In the genomic region with DNA sequence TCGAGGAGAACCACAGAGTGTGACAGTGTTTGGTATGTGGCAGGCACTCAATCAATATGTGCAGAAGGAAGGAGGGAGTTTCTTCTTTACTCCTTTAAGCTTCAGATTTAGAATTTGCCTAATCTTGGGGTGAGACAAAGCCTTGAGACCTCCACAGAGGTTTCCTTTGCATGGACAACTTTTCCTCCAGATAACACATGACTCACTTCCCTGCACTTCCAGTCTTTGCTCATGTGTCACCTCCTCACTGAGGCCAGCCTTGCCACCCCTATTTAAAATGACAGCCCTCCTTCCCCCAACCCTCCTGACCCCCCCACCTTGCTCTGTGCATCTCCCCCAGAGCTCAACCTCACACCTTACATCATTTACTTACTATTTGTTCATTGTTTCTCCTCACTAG, we compare ENCODE assay signal across 27 cellular contexts. TPM values are rescaled to one million over a fixed set of nuclear protein-coding genes. Genes with fewer than 3 reads are reported as not detected.
A peak's percentile ranks its signal among the peaks of the same experiment; 100 is the strongest.
DNase-seq lines count a peak whose midpoint lies in the region; ATAC-seq, FAIRE-seq and TF ChIP-seq lines count a peak whose summit lies in the region.
"Had no signal": no experiment of that assay in that cellular context is flagged by ENCODE, and none has a peak within 500 bp of the region (broad histone marks: within the 10 kb centered on the region; RNA-seq: fewer than 3 reads in every experiment).

No MANE protein-coding gene starts in this region.

- peaks cover 0 to 18% (median 2%) of the 10 kb centered on the region in 12 donors for H3K9me3 ChIP-seq in heart left ventricle
- H3K9me3 ChIP-seq in GM12878 (replicated peaks; ENCODE audit: control insufficient read depth, insufficient read depth, low read length), result no peaks in the 10 kb centered on the region; the same call in 2 of the 3 replicates
- no peaks in the 10 kb centered on the region for H3K9me3 ChIP-seq in right cardiac atrium (ENCODE audit: control insufficient read depth, low read length)
- H3K9me3 ChIP-seq in transverse colon, result peaks cover 0 to 9% of the 10 kb centered on the region in 2 donors
- peaks cover 0 to 3% (median 1%) of the 10 kb centered on the region in 4 donors for H3K9me3 ChIP-seq in sigmoid colon

- no peak for TF ChIP-seq CTCF in heart left ventricle (IDR thresholded peaks at IDR 0.05)
- TF ChIP-seq CTCF in GM12878 (IDR thresholded peaks at IDR 0.05 in 2 of 3, conservative IDR thresholded peaks at IDR 0.05 in 1 of 3; ENCODE audit: control insufficient read depth in 2 of 3, extremely low read depth in 1 of 3, insufficient read depth in 1 of 3, low read depth in 3 of 3, low read length in 3 of 3), result no peak
- TF ChIP-seq CTCF in transverse colon (IDR thresholded peaks at IDR 0.05), result no peak
- no peak for TF ChIP-seq CTCF in endothelial cell (IDR thresholded peaks at IDR 0.05; ENCODE audit: unreplicated experiment)
- TF ChIP-seq CTCF in sigmoid colon (IDR thresholded peaks at IDR 0.05), result no peak

- no peak overlapping the region; the same call in 1 of the 2 replicates for H2AFZ ChIP-seq in GM12878 (ENCODE audit: control insufficient read depth, low read depth, low read length)

- 41 to 55% (median 49%) methylated on average over 1 of the region's 1 CpG for WGBS in heart left ventricle, 4 donors
- 53% methylated on average over 1 of the region's 1 CpG for WGBS in GM12878 (ENCODE audit: insufficient coverage, insufficient replicate concordance, low lambda C conversion rate, missing lambda C conversion rate)
- 40% methylated on average over 1 of the region's 1 CpG for WGBS in right cardiac atrium
- 38% methylated on average over 1 of the region's 1 CpG; no CpG with 5 or more reads in 1 of the 2 donors for WGBS in transverse colon (ENCODE audit: low coverage in 1 of 2), 2 donors
- 30 to 51% methylated on average over 1 of the region's 1 CpG for WGBS in sigmoid colon, 2 donors

- RAD21 ChIA-PET in GM12878 (lab: Charles Lee; ENCODE audit: unreplicated experiment), result interaction anchor here (2.7 kb wide), 1 partner anchor 12 kb away, joined by 13 read pairs; no protein-coding TSS in a partner anchor

- peak overlapping the region in 6 of 12 donors; percentile 23 to 86 (median 58) for H3K27ac ChIP-seq in heart left ventricle
- no peak overlapping the region for H3K27ac ChIP-seq in GM12878 (ENCODE audit: control insufficient read depth, insufficient read depth)
- H3K27ac ChIP-seq in right cardiac atrium (ENCODE audit: low read length), result no peak overlapping the region
- peak overlapping the region in 3 of 4 donors; percentile 36 to 63 (median 43) for H3K27ac ChIP-seq in transverse colon
- H3K27ac ChIP-seq in sigmoid colon, result peak overlapping the region in 2 of 4 donors; percentile 20 to 47
- H3K27ac ChIP-seq: C4-2B had no signal

- no peaks in the 10 kb centered on the region for H3K9me3 Mint-ChIP-seq in endothelial cell (ENCODE audit: unreplicated experiment)

- no peak for TF ChIP-seq RAD21 in GM12878 (IDR thresholded peaks at IDR 0.05; ENCODE audit: insufficient read depth, low read depth, low read length)

- H3K27ac Mint-ChIP-seq in endothelial cell (ENCODE audit: unreplicated experiment), result no peak overlapping the region
- H3K27ac Mint-ChIP-seq: activated naive CD8-positive, alpha-beta T cell; activated T-cell treated with anti-CD3 and anti-CD28 coated beads, Interleukin-2, amount 50 U/mL, for 72 hours; dendritic cell treated with granulocyte-macrophage colony-stimulating factor and Interleukin-4, amounts not matched to agents 40 ng/mL and 50 ng/mL, for 4 days; naive thymus-derived CD8-positive, alpha-beta T cell; T-cell had no signal

- DNase-seq in heart left ventricle, result no peak
- no peak for DNase-seq in Right ventricle myocardium inferior (ENCODE audit: missing footprints)
- DNase-seq in GM12878 (ENCODE audit: low read depth, low spot score), result no peak
- DNase-seq in right cardiac atrium, result no peak
- no peak for DNase-seq in transverse colon
- no peak for DNase-seq in Ammon's horn (ENCODE audit: low spot score)
- DNase-seq in endothelial cell (ENCODE audit: low spot score), result no peak
- DNase-seq in sigmoid colon, result no peak
- DNase-seq: activated CD4-positive, CD25-positive, alpha-beta regulatory T cell; activated CD8-positive, alpha-beta memory T cell treated with anti-CD3 and anti-CD28 coated beads for 24 hours; activated T-cell treated with anti-CD3 and anti-CD28 coated beads, Interleukin-2, amount 50 U/mL, for 72 hours; DMS 273 treated with DMSO at 0.1 percent for 48 hours; GOT3; head of caudate nucleus; MM.1S; naive thymus-derived CD8-positive, alpha-beta T cell; NCI-H1694 treated with DMSO at 0.1 percent for 48 hours; NCI-H345; stimulated activated CD4-positive, alpha-beta T cell treated with anti-CD3 and anti-CD28 coated beads, Interleukin-12 subunit alpha, Interleukin-12 subunit beta, amount 100 ng/mL, for 4 hours; T-cell had no signal

- no peak for TF ChIP-seq EP300 in GM12878 (IDR thresholded peaks at IDR 0.05; ENCODE audit: borderline replicate concordance in 1 of 2, control insufficient read depth in 1 of 2, low read depth in 2 of 2, low read length in 2 of 2)
- TF ChIP-seq EP300 in transverse colon (IDR thresholded peaks at IDR 0.05; ENCODE audit: low read depth), result no peak
- TF ChIP-seq EP300 in sigmoid colon (IDR thresholded peaks at IDR 0.05), result no peak

- peaks cover 4% of the 10 kb centered on the region for H3K27me3 Mint-ChIP-seq in endothelial cell (ENCODE audit: unreplicated experiment)
- H3K27me3 Mint-ChIP-seq: dendritic cell treated with granulocyte-macrophage colony-stimulating factor and Interleukin-4, amounts not matched to agents 40 ng/mL and 50 ng/mL, for 4 days; naive thymus-derived CD8-positive, alpha-beta T cell had no signal

- no peaks in the 10 kb centered on the region for H3K36me3 ChIP-seq in heart left ventricle
- no peaks in the 10 kb centered on the region for H3K36me3 ChIP-seq in GM12878 (ENCODE audit: control insufficient read depth in 2 of 2, insufficient read depth in 2 of 2, low read length in 1 of 2)
- no peaks in the 10 kb centered on the region for H3K36me3 ChIP-seq in transverse colon
- no peaks in the 10 kb centered on the region for H3K36me3 ChIP-seq in sigmoid colon

- TF ChIP-seq POLR2A in heart left ventricle (IDR thresholded peaks at IDR 0.05), result no peak
- no peak for TF ChIP-seq POLR2A in GM12878 (IDR thresholded peaks at IDR 0.05; ENCODE audit: low read depth, low read length)
- TF ChIP-seq POLR2A in transverse colon (IDR thresholded peaks at IDR 0.05), result no peak
- TF ChIP-seq POLR2A in sigmoid colon (IDR thresholded peaks at IDR 0.05), result no peak

- BruUV-seq in GM12878 (replicated peaks; lab: Mats Ljungman, UMichigan), result no TSS peak

- H3K27me3 ChIP-seq in heart left ventricle (no peaks in the 10 kb centered on the region), GM12878 (replicated peaks in 1 of 2; ENCODE audit: control insufficient read depth in 2 of 2, insufficient read depth in 2 of 2, low read length in 1 of 2) (no peaks in the 10 kb centered on the region), right cardiac atrium (ENCODE audit: control insufficient read depth, insufficient read depth) (no peaks in the 10 kb centered on the region), transverse colon (no peaks in the 10 kb centered on the region), sigmoid colon (no peaks in the 10 kb centered on the region)

- POLR2A ChIA-PET in GM12878 (lab: Charles Lee), result interaction anchor here (0.5 to 1.7 kb wide), 2 partner anchors 9 to 348 kb away, joined by 4 to 7 read pairs; no protein-coding TSS in a partner anchor

- peak in 3 of 4 donors; percentile 13 to 65 (median 36) for ATAC-seq in heart left ventricle
- ATAC-seq in Right ventricle myocardium inferior, result no peak
- ATAC-seq in GM12878, result no peak
- peak; percentile 40 to 92 for ATAC-seq in right cardiac atrium
- ATAC-seq: activated T-cell treated with anti-CD3 and anti-CD28 coated beads, Interleukin-2, amount 50 U/mL, for 72 hours; esophagus mucosa; naive thymus-derived CD8-positive, alpha-beta T cell; stimulated activated effector memory CD8-positive, alpha-beta T cell treated with anti-CD3 and anti-CD28 coated beads, Interleukin-12 subunit alpha, Interleukin-12 subunit beta, amount 100 ng/mL, for 72 hours; T-cell had no signal

- peaks cover 12% of the 10 kb centered on the region for H3K4me1 Mint-ChIP-seq in endothelial cell (ENCODE audit: unreplicated experiment)
- H3K4me1 Mint-ChIP-seq: naive thymus-derived CD8-positive, alpha-beta T cell; stimulated activated effector memory CD8-positive, alpha-beta T cell treated with anti-CD3 and anti-CD28 coated beads, Interleukin-12 subunit alpha, Interleukin-12 subunit beta, amount 100 ng/mL, for 72 hours; T-cell had no signal

- intact Hi-C loops in heart left ventricle (cut with DNase I), result no loop called here
- intact Hi-C loops in Right ventricle myocardium inferior (cut with DNase I), result no loop called here
- intact Hi-C loops in GM12878 (cut with micrococcal nuclease; ENCODE audit: unreplicated experiment), result no loop called here
- intact Hi-C loops in right cardiac atrium (cut with DNase I), result no loop called here
- intact Hi-C loops in transverse colon (cut with DNase I; ENCODE audit: low total_unique reads), result no loop called here
- intact Hi-C loops in sigmoid colon (cut with DNase I), result no loop called here

- no peak overlapping the region for H3K4me3 ChIP-seq in heart left ventricle
- no peak overlapping the region for H3K4me3 ChIP-seq in GM12878
- H3K4me3 ChIP-seq in right cardiac atrium (ENCODE audit: low read length), result no peak overlapping the region
- H3K4me3 ChIP-seq in transverse colon, result no peak overlapping the region
- H3K4me3 ChIP-seq in sigmoid colon, result no peak overlapping the region

- H3K9ac ChIP-seq in GM12878 (ENCODE audit: control insufficient read depth, insufficient read depth, low read length), result no peak overlapping the region

- FAIRE-seq in GM12878 (lab: Jason Lieb, UNC), result peak; percentile 18
- FAIRE-seq: islet of Langerhans had no signal

- H3K79me2 ChIP-seq in GM12878 (ENCODE audit: control insufficient read depth, insufficient read depth, low read length), result no peaks in the 10 kb centered on the region

- H3K4me3 Mint-ChIP-seq in endothelial cell (ENCODE audit: unreplicated experiment), result no peak overlapping the region
- H3K4me3 Mint-ChIP-seq: activated naive CD8-positive, alpha-beta T cell; activated T-cell treated with anti-CD3 and anti-CD28 coated beads, Interleukin-2, amount 50 U/mL, for 72 hours; dendritic cell treated with granulocyte-macrophage colony-stimulating factor and Interleukin-4, amounts not matched to agents 40 ng/mL and 50 ng/mL, for 4 days; naive thymus-derived CD8-positive, alpha-beta T cell; stimulated activated effector memory CD8-positive, alpha-beta T cell treated with anti-CD3 and anti-CD28 coated beads, Interleukin-12 subunit alpha, Interleukin-12 subunit beta, amount 100 ng/mL, for 72 hours; T-cell had no signal

- CTCF ChIA-PET in GM12878 (lab: Yijun Ruan, JAX), result interaction anchor here (0.6 to 1.8 kb wide), 2 partner anchors 12 to 213 kb away, joined by 3 to 8 read pairs; no protein-coding TSS in a partner anchor

- in situ Hi-C loops in GM12878 (cut with MboI) (no loop called here), transverse colon (cut with MboI; ENCODE audit: low pct_ligation_motif_present in 1 of 4, low pct_unique_long_range_greater_than_20kb in 1 of 4, low sequenced_read_pairs in 3 of 4) (no loop called here)

- H3K36me3 Mint-ChIP-seq in endothelial cell (ENCODE audit: low read depth, unreplicated experiment), result no peaks in the 10 kb centered on the region
- H3K36me3 Mint-ChIP-seq: stimulated activated effector memory CD8-positive, alpha-beta T cell treated with anti-CD3 and anti-CD28 coated beads, Interleukin-12 subunit alpha, Interleukin-12 subunit beta, amount 100 ng/mL, for 72 hours had no signal

- SMC1A ChIA-PET in GM12878 (lab: Charles Lee; ENCODE audit: uncharacterized antibody, unreplicated experiment), result interaction anchor here (0.8 to 1.0 kb wide), 2 partner anchors 11 to 41 kb away, joined by 3 read pairs; no protein-coding TSS in a partner anchor

- H4K20me1 ChIP-seq in GM12878 (ENCODE audit: control insufficient read depth, insufficient read depth), result no peaks in the 10 kb centered on the region

- peaks cover 0 to 25% (median 7%) of the 10 kb centered on the region in 12 donors for H3K4me1 ChIP-seq in heart left ventricle
- no peaks in the 10 kb centered on the region for H3K4me1 ChIP-seq in GM12878 (ENCODE audit: control insufficient read depth, insufficient read depth, low read length)
- H3K4me1 ChIP-seq in right cardiac atrium (ENCODE audit: control insufficient read depth, insufficient read depth, low read length), result no peaks in the 10 kb centered on the region
- H3K4me1 ChIP-seq in transverse colon, result peaks cover 6 to 18% (median 12%) of the 10 kb centered on the region in 4 donors
- H3K4me1 ChIP-seq in sigmoid colon, result peaks cover 0 to 12% (median 0%) of the 10 kb centered on the region in 4 donors

- H3K4me2 ChIP-seq in GM12878 (ENCODE audit: control insufficient read depth, insufficient read depth), result no peak overlapping the region

RNA-seq across cellular contexts. Expression of gene NOS2, which starts 17.4 kb away (rescaled TPM):
- total RNA-seq in heart left ventricle (1 to 10 TPM in 1 of 9 donors, under 1 TPM in 8; 0.07 to 2.2 (median 0.20) TPM), Right ventricle myocardium inferior (0.22 TPM), GM12878 (2014; rRNA removed) (not detected in 2 replicates), GM12878 (2014; rRNA removed; fragmentation: Illumina TruSeq; extraction: Trizol) (not detected in 2 replicates), GM12878 (2021) (0.05 and 0.08 TPM in 2 replicates), right cardiac atrium (under 1 TPM in 2 of 4 donors, not detected in 2; 0.08 to 0.09 TPM), transverse colon (10 to 100 TPM in 1 of 4 donors, 1 to 10 TPM in 2, under 1 TPM in 1; 0.40 to 20.3 (median 2.2) TPM), endothelial cell (ENCODE audit: unreplicated experiment) (1.3 TPM), sigmoid colon (under 1 TPM in 3 of 4 donors, not detected in 1; 0.16 to 0.83 (median 0.41) TPM)
- polyA plus RNA-seq in heart left ventricle (under 1 TPM in 1 of 2 donors, not detected in 1; 0.10 TPM), GM12878 (2011; rRNA removed) (0.01 and 0.03 TPM in 2 replicates), GM12878 (2014; fragmentation: Illumina TruSeq; extraction: Trizol) (0.01 and 0.05 TPM in 2 replicates), GM12878 (2014; fragmentation: Nextera tagmentation; extraction: Ambion mirVana) (not detected), GM12878 (2014; rRNA removed) (0.03 TPM in 1 of 2 replicates, not detected in the other), GM12878 (2016; fragmentation: Nextera tagmentation; extraction: Ambion mirVana) (not detected), right cardiac atrium (0.02 TPM), sigmoid colon (10 to 100 TPM in 1 of 3 donors, 1 to 10 TPM in 2; 3.6 to 94.0 (median 6.5) TPM)
- 0.40 and 0.59 TPM in 2 replicates for total RNA-seq in GM12878 (2013; cell fraction: nucleolus; rRNA removed)
- polyA plus RNA-seq in GM12878 (2011; ENCODE audit: low read depth), result not detected
- 0.03 and 0.04 TPM in 2 replicates for polyA plus RNA-seq in GM12878 (2011; cell fraction: cytosol; rRNA removed)
- 0.06 and 0.25 TPM in 2 replicates for polyA plus RNA-seq in GM12878 (2011; cell fraction: nucleus; rRNA removed)
- 0.08 TPM in 1 of 2 replicates, not detected in the other for polyA plus RNA-seq in GM12878 (2012)
- 0.07 and 0.15 TPM in 2 replicates for polyA minus RNA-seq in GM12878 (2011; rRNA and poly(A)+ RNA removed)
- not detected in 2 replicates for polyA minus RNA-seq in GM12878 (2011; cell fraction: cytosol; rRNA and poly(A)+ RNA removed)
- 0.12 TPM in 1 of 2 replicates, not detected in the other for polyA minus RNA-seq in GM12878 (2011; cell fraction: nucleus; rRNA and poly(A)+ RNA removed)
- total RNA-seq: A172, esophagus mucosa had no signal

Comparison
In these comparisons a context has a peak if more than half of its experiments do, and no peak if none do; other contexts are left out.
1. ATAC-seq: peak in heart left ventricle (3 of 4) and right cardiac atrium (2 of 2); none in Right ventricle myocardium inferior (single experiment) and GM12878 (single experiment).
2. H3K27ac ChIP-seq: peak in transverse colon (3 of 4); none in GM12878 (single experiment) and right cardiac atrium (single experiment).